In the genomic region with DNA sequence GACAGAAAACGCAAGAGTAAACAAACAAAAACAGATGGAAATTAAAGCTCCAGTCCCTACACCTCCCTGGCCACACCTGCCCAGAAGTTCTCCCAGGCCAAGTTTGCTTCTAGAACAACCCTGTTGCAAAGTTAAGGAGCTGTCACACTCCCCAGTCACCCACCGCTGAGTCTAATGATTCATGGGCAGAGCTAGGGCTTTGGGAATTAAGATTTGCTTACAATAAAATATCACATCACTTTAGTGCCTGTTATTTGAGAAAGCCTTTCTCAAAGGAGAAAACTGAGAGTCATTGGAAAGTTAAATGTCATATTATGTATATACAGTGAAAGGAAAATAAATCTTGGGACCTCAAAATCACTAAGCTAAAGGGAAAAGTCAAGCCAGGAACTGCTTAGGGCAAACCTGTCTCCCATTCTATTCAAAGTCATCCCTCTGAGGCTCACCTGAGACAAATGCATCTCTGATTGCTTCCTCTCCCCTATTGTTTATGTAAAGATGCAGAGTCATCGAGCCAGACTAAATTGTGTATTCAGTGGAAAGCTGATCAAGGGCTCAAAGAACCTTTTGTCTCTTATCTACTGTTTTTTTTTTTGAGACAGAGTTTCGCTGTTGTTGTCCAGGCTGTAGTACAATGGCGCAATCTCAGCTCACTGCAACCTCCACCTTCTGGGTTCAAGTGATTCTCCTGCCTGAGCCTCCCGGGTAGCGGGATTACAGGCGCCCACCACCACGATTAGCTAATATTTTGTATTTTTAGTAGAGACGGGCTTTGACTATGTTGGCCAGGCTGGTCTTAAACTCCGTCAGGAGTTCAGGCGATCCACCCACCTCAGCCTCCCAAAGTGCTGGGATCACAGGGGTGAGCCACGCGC, we compare ENCODE assay signal across 1 cellular context.
TF ChIP-seq lines count a peak whose summit lies in the region.

No MANE protein-coding gene starts in this region.

TF ChIP-seq in HepG2, 621 proteins besides CTCF, POLR2A, EP300 and RAD21 (continued from another document and continues in another):
- TF ChIP-seq, protein P1, sequence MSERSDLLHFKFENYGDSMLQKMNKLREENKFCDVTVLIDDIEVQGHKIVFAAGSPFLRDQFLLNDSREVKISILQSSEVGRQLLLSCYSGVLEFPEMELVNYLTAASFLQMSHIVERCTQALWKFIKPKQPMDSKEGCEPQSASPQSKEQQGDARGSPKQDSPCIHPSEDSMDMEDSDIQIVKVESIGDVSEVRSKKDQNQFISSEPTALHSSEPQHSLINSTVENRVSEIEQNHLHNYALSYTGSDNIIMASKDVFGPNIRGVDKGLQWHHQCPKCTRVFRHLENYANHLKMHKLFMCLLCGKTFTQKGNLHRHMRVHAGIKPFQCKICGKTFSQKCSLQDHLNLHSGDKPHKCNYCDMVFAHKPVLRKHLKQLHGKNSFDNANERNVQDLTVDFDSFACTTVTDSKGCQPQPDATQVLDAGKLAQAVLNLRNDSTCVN (CRISPR knock-in tag; IDR thresholded peaks at IDR 0.05; ENCODE audit: borderline replicate concordance), result no peak; the same call in 1 of the 2 replicates
- TF ChIP-seq MIXL1 (CRISPR knock-in tag; IDR thresholded peaks at IDR 0.05) (no peak), FOXM1 (CRISPR knock-in tag; IDR thresholded peaks at IDR 0.05) (no peak), KLF15 (CRISPR knock-in tag; IDR thresholded peaks at IDR 0.05; ENCODE audit: borderline replicate concordance) (no peak), ZFP36L2 (CRISPR knock-in tag; IDR thresholded peaks at IDR 0.05) (no peak), FOSL1 (CRISPR knock-in tag; IDR thresholded peaks at IDR 0.05; ENCODE audit: borderline replicate concordance) (no peak; the same call in 1 of the 2 replicates), PAWR (CRISPR knock-in tag; IDR thresholded peaks at IDR 0.05; ENCODE audit: borderline replicate concordance) (no peak), MAFK (conservative IDR thresholded peaks at IDR 0.05 in 1 of 2, IDR thresholded peaks at IDR 0.05 in 1 of 2; ENCODE audit: low read length in 2 of 2) (peak; percentile 29 to 56; a peak in 2 of 4 replicates), DPF2 (CRISPR knock-in tag; IDR thresholded peaks at IDR 0.05; ENCODE audit: borderline replicate concordance, low read depth) (no peak), ZZZ3 (CRISPR knock-in tag; IDR thresholded peaks at IDR 0.05; ENCODE audit: borderline replicate concordance) (no peak), KDM4B (CRISPR knock-in tag; IDR thresholded peaks at IDR 0.05) (no peak), ADNP (CRISPR knock-in tag; IDR thresholded peaks at IDR 0.05) (peak; percentile 87), RNF2 (conservative IDR thresholded peaks at IDR 0.05; ENCODE audit: low read depth) (no peak), TAF15 (IDR thresholded peaks at IDR 0.05; ENCODE audit: low read depth, low read length, poor library complexity, severe bottlenecking) (no peak), ZNF629 (CRISPR knock-in tag; conservative IDR thresholded peaks at IDR 0.05) (0 out of 2 replicates have a peak, but pooled peaks have one; percentile 8), ZBTB7A (CRISPR knock-in tag; IDR thresholded peaks at IDR 0.05) (no peak), SYNCRIP (IDR thresholded peaks at IDR 0.05; ENCODE audit: insufficient read depth, low read depth, low read length) (no peak), ZNF724P (CRISPR knock-in tag; IDR thresholded peaks at IDR 0.05; ENCODE audit: borderline replicate concordance) (no peak), ZNF788 (CRISPR knock-in tag; IDR thresholded peaks at IDR 0.05; ENCODE audit: borderline replicate concordance) (no peak; the same call in 1 of the 2 replicates), TOPORS (CRISPR knock-in tag; IDR thresholded peaks at IDR 0.05) (no peak), SNAI1 (CRISPR knock-in tag; IDR thresholded peaks at IDR 0.05; ENCODE audit: borderline replicate concordance) (no peak), GFI1 (CRISPR knock-in tag; IDR thresholded peaks at IDR 0.05; ENCODE audit: borderline replicate concordance) (peak; percentile 99), PHF5A (CRISPR knock-in tag; IDR thresholded peaks at IDR 0.05; ENCODE audit: low read depth, unreplicated experiment) (no peak), NR2F2 (IDR thresholded peaks at IDR 0.05; ENCODE audit: borderline replicate concordance, low read depth) (no peak)
- TF ChIP-seq, protein P2, sequence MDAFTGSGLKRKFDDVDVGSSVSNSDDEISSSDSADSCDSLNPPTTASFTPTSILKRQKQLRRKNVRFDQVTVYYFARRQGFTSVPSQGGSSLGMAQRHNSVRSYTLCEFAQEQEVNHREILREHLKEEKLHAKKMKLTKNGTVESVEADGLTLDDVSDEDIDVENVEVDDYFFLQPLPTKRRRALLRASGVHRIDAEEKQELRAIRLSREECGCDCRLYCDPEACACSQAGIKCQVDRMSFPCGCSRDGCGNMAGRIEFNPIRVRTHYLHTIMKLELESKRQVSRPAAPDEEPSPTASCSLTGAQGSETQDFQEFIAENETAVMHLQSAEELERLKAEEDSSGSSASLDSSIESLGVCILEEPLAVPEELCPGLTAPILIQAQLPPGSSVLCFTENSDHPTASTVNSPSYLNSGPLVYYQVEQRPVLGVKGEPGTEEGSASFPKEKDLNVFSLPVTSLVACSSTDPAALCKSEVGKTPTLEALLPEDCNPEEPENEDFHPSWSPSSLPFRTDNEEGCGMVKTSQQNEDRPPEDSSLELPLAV (CRISPR knock-in tag; conservative IDR thresholded peaks at IDR 0.05; ENCODE audit: low read depth), result no peak
- TF ChIP-seq, protein P3, sequence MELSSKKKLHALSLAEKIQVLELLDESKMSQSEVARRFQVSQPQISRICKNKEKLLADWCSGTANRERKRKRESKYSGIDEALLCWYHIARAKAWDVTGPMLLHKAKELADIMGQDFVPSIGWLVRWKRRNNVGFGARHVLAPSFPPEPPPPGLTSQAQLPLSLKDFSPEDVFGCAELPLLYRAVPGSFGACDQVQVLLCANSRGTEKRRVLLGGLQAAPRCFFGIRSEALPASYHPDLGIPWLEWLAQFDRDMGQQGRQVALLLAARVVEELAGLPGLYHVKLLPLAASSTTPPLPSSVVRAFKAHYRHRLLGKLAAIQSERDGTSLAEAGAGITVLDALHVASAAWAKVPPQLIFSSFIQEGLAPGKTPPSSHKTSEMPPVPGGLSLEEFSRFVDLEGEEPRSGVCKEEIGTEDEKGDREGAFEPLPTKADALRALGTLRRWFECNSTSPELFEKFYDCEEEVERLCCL (CRISPR knock-in tag; IDR thresholded peaks at IDR 0.05; ENCODE audit: borderline replicate concordance), result no peak
- TF ChIP-seq, protein P4, sequence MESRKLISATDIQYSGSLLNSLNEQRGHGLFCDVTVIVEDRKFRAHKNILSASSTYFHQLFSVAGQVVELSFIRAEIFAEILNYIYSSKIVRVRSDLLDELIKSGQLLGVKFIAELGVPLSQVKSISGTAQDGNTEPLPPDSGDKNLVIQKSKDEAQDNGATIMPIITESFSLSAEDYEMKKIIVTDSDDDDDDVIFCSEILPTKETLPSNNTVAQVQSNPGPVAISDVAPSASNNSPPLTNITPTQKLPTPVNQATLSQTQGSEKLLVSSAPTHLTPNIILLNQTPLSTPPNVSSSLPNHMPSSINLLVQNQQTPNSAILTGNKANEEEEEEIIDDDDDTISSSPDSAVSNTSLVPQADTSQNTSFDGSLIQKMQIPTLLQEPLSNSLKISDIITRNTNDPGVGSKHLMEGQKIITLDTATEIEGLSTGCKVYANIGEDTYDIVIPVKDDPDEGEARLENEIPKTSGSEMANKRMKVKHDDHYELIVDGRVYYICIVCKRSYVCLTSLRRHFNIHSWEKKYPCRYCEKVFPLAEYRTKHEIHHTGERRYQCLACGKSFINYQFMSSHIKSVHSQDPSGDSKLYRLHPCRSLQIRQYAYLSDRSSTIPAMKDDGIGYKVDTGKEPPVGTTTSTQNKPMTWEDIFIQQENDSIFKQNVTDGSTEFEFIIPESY (CRISPR knock-in tag; IDR thresholded peaks at IDR 0.05), result peak; percentile 86
- TF ChIP-seq, protein P5, sequence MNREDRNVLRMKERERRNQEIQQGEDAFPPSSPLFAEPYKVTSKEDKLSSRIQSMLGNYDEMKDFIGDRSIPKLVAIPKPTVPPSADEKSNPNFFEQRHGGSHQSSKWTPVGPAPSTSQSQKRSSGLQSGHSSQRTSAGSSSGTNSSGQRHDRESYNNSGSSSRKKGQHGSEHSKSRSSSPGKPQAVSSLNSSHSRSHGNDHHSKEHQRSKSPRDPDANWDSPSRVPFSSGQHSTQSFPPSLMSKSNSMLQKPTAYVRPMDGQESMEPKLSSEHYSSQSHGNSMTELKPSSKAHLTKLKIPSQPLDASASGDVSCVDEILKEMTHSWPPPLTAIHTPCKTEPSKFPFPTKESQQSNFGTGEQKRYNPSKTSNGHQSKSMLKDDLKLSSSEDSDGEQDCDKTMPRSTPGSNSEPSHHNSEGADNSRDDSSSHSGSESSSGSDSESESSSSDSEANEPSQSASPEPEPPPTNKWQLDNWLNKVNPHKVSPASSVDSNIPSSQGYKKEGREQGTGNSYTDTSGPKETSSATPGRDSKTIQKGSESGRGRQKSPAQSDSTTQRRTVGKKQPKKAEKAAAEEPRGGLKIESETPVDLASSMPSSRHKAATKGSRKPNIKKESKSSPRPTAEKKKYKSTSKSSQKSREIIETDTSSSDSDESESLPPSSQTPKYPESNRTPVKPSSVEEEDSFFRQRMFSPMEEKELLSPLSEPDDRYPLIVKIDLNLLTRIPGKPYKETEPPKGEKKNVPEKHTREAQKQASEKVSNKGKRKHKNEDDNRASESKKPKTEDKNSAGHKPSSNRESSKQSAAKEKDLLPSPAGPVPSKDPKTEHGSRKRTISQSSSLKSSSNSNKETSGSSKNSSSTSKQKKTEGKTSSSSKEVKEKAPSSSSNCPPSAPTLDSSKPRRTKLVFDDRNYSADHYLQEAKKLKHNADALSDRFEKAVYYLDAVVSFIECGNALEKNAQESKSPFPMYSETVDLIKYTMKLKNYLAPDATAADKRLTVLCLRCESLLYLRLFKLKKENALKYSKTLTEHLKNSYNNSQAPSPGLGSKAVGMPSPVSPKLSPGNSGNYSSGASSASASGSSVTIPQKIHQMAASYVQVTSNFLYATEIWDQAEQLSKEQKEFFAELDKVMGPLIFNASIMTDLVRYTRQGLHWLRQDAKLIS (CRISPR knock-in tag; IDR thresholded peaks at IDR 0.05), result no peak
- TF ChIP-seq, protein P6, sequence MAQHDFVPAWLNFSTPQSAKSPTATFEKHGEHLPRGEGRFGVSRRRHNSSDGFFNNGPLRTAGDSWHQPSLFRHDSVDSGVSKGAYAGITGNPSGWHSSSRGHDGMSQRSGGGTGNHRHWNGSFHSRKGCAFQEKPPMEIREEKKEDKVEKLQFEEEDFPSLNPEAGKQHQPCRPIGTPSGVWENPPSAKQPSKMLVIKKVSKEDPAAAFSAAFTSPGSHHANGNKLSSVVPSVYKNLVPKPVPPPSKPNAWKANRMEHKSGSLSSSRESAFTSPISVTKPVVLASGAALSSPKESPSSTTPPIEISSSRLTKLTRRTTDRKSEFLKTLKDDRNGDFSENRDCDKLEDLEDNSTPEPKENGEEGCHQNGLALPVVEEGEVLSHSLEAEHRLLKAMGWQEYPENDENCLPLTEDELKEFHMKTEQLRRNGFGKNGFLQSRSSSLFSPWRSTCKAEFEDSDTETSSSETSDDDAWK (CRISPR knock-in tag; IDR thresholded peaks at IDR 0.05), result no peak
- TF ChIP-seq, protein P7, sequence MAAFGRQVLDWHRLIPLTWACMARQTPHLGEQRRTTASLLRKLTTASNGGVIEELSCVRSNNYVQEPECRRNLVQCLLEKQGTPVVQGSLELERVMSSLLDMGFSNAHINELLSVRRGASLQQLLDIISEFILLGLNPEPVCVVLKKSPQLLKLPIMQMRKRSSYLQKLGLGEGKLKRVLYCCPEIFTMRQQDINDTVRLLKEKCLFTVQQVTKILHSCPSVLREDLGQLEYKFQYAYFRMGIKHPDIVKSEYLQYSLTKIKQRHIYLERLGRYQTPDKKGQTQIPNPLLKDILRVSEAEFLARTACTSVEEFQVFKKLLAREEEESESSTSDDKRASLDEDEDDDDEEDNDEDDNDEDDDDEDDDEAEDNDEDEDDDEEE (CRISPR knock-in tag; IDR thresholded peaks at IDR 0.05), result no peak
- TF ChIP-seq, protein P8, sequence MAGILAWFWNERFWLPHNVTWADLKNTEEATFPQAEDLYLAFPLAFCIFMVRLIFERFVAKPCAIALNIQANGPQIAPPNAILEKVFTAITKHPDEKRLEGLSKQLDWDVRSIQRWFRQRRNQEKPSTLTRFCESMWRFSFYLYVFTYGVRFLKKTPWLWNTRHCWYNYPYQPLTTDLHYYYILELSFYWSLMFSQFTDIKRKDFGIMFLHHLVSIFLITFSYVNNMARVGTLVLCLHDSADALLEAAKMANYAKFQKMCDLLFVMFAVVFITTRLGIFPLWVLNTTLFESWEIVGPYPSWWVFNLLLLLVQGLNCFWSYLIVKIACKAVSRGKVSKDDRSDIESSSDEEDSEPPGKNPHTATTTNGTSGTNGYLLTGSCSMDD (CRISPR knock-in tag; IDR thresholded peaks at IDR 0.05), result no peak
- TF ChIP-seq, protein P9, sequence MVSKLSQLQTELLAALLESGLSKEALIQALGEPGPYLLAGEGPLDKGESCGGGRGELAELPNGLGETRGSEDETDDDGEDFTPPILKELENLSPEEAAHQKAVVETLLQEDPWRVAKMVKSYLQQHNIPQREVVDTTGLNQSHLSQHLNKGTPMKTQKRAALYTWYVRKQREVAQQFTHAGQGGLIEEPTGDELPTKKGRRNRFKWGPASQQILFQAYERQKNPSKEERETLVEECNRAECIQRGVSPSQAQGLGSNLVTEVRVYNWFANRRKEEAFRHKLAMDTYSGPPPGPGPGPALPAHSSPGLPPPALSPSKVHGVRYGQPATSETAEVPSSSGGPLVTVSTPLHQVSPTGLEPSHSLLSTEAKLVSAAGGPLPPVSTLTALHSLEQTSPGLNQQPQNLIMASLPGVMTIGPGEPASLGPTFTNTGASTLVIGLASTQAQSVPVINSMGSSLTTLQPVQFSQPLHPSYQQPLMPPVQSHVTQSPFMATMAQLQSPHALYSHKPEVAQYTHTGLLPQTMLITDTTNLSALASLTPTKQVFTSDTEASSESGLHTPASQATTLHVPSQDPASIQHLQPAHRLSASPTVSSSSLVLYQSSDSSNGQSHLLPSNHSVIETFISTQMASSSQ (IDR thresholded peaks at IDR 0.05; ENCODE audit: low read depth), result no peak; the same call in 1 of the 2 replicates
- TF ChIP-seq, protein P9 (CRISPR knock-in tag; IDR thresholded peaks at IDR 0.05; ENCODE audit: borderline replicate concordance), result no peak
